In genomic region chr9:21688108-21689102, GRCh38 we compare ENCODE assay signal across 12 cellular contexts.
DNase-seq lines count a peak whose midpoint lies in the region; ATAC-seq and TF ChIP-seq lines count a peak whose summit lies in the region.
"Had no signal": no experiment of that assay in that cellular context is flagged by ENCODE, and none has a peak within 500 bp of the region (broad histone marks: within the 10 kb centered on the region; RNA-seq: fewer than 3 reads in every experiment).

No MANE protein-coding gene starts in this region.

- peak overlapping the region; percentile 26 for H3K4me3 ChIP-seq in AG04449 (ENCODE audit: low read depth, low read length)
- no peak overlapping the region; the same call in 1 of the 2 replicates for H3K4me3 ChIP-seq in HFF-Myc (replicated peaks; ENCODE audit: low read depth, low read length)
- H3K4me3 ChIP-seq in astrocyte of the cerebellum (ENCODE audit: low read depth, low read length) = peak overlapping the region; percentile 21
- H3K4me3 ChIP-seq: K562 had no signal

- no peak for ATAC-seq in GM21619 (IDR thresholded peaks at IDR 0.05; ENCODE audit: unreplicated experiment)
- ATAC-seq: K562, left colon had no signal

- DNase-seq in AG04449 (ENCODE audit: low read depth, low spot score) = peak; percentile 36
- DNase-seq in HFF-Myc (ENCODE audit: extremely low read depth, low read depth) = peak; percentile 47
- DNase-seq in astrocyte of the cerebellum (ENCODE audit: low read depth) = peak; percentile 98
- DNase-seq in iris pigment epithelial cell (ENCODE audit: low read depth) = peak; percentile 81
- no peak for DNase-seq in stimulated activated CD4-positive, alpha-beta T cell treated with anti-CD3 and anti-CD28 coated beads, Interleukin-15, amount 100 ng/mL, for 24 hours
- no peak for DNase-seq in activated CD4-positive, CD25-positive, alpha-beta regulatory T cell treated with anti-CD3 and anti-CD28 coated beads, Interleukin-2, amount 50 U/mL, for 72 hours
- DNase-seq in D341Med (ENCODE audit: low spot score) = no peak
- DNase-seq: amniotic stem cell, DMS79 treated with DMSO at 0.1 percent for 48 hours, left colon had no signal

- CTCF ChIA-PET in AG04449 (lab: Yijun Ruan, JAX) = interaction anchor here (0.7 to 3.1 kb wide), 8 partner anchors 12 to 254 kb away, joined by 3 to 11 read pairs (median 6); no protein-coding TSS in a partner anchor

- POLR2A ChIA-PET in AG04449 (lab: Yijun Ruan, JAX) = interaction anchor here (0.6 to 1.6 kb wide), 3 partner anchors 20 to 63 kb away, joined by 3 to 4 read pairs (median 4); no protein-coding TSS in a partner anchor

- in situ Hi-C loops in astrocyte of the cerebellum (cut with HindIII; ENCODE audit: low sequenced_read_pairs) = no loop called here

- TF ChIP-seq CTCF in AG04449 (IDR thresholded peaks at IDR 0.05; ENCODE audit: insufficient read depth, low read length, missing control alignments) (no peak), HFF-Myc (IDR thresholded peaks at IDR 0.05; ENCODE audit: low read depth, low read length, missing control alignments) (no peak), astrocyte of the cerebellum (IDR thresholded peaks at IDR 0.05; ENCODE audit: low read depth, low read length, missing control alignments) (no peak)

Comparison
In these comparisons a context has a peak if more than half of its experiments do, and no peak if none do; other contexts are left out.
1. DNase-seq: peak in AG04449 (single experiment), HFF-Myc (single experiment), astrocyte of the cerebellum (single experiment) and iris pigment epithelial cell (single experiment); none in stimulated activated CD4-positive, alpha-beta T cell treated with anti-CD3 and anti-CD28 coated beads, Interleukin-15, amount 100 ng/mL, for 24 hours (single experiment), activated CD4-positive, CD25-positive, alpha-beta regulatory T cell treated with anti-CD3 and anti-CD28 coated beads, Interleukin-2, amount 50 U/mL, for 72 hours (single experiment) and D341Med (single experiment).